ENCODE assay signal across 1 cellular context in genomic region chr3:32077260-32078084, GRCh38.
A peak's percentile ranks its signal among the peaks of the same experiment; 100 is the strongest.
TF ChIP-seq lines count a peak whose summit lies in the region.

No MANE protein-coding gene starts in this region.

TF ChIP-seq in HepG2, 621 proteins besides CTCF, POLR2A, EP300 and RAD21 (continued from another document and continues in another):
- peak; percentile 41; the same call in 1 of the 2 replicates for TF ChIP-seq ZGPAT (CRISPR knock-in tag; IDR thresholded peaks at IDR 0.05)
- 0 out of 2 replicates have a peak, but pooled peaks have one; percentile 40 for TF ChIP-seq DR1 (CRISPR knock-in tag; IDR thresholded peaks at IDR 0.05)
- TF ChIP-seq ZNF777 (CRISPR knock-in tag; IDR thresholded peaks at IDR 0.05), result 0 out of 2 replicates have a peak, but pooled peaks have one; percentile 55
- TF ChIP-seq TFDP2 (CRISPR knock-in tag; IDR thresholded peaks at IDR 0.05), result 0 out of 2 replicates have a peak, but pooled peaks have one; percentile 41
- TF ChIP-seq ZSCAN30 (CRISPR knock-in tag; IDR thresholded peaks at IDR 0.05), result no peak
- TF ChIP-seq ETS1 (CRISPR knock-in tag; IDR thresholded peaks at IDR 0.05), result no peak
- peak; percentile 41 for TF ChIP-seq TEAD3 (CRISPR knock-in tag; optimal IDR thresholded peaks at IDR 0.05; ENCODE audit: borderline replicate concordance)
- TF ChIP-seq KLF16 (CRISPR knock-in tag; IDR thresholded peaks at IDR 0.05), result peak in 1 of 2 experiments; percentile 50; a peak in 1 of 4 replicates
- 0 out of 2 replicates have a peak, but pooled peaks have one; percentile 53 for TF ChIP-seq FOXJ3 (CRISPR knock-in tag; IDR thresholded peaks at IDR 0.05; ENCODE audit: borderline replicate concordance)
- no peak for TF ChIP-seq ARNTL (CRISPR knock-in tag; IDR thresholded peaks at IDR 0.05)
- TF ChIP-seq KDM5A (IDR thresholded peaks at IDR 0.05; ENCODE audit: borderline replicate concordance, low read length), result no peak
- peak; percentile 24; the same call in 1 of the 2 replicates for TF ChIP-seq ZMYM3 (CRISPR knock-in tag; IDR thresholded peaks at IDR 0.05)
- TF ChIP-seq ZNF335 (CRISPR knock-in tag; IDR thresholded peaks at IDR 0.05), result peak; percentile 28; the same call in 1 of the 2 replicates
- TF ChIP-seq ZNF773 (CRISPR knock-in tag; IDR thresholded peaks at IDR 0.05; ENCODE audit: borderline replicate concordance), result no peak
- 0 out of 2 replicates have a peak, but pooled peaks have one; percentile 49 for TF ChIP-seq CREB3 (CRISPR knock-in tag; IDR thresholded peaks at IDR 0.05)
- TF ChIP-seq PHF8 (CRISPR knock-in tag; IDR thresholded peaks at IDR 0.05), result peak; percentile 52
- peak; percentile 77 for TF ChIP-seq POLR2G (IDR thresholded peaks at IDR 0.05; ENCODE audit: low read depth, low read length)
- TF ChIP-seq YEATS4 (CRISPR knock-in tag; IDR thresholded peaks at IDR 0.05; ENCODE audit: borderline replicate concordance), result peak; percentile 68
- TF ChIP-seq BRF2 (CRISPR knock-in tag; IDR thresholded peaks at IDR 0.05), result 0 out of 2 replicates have a peak, but pooled peaks have one; percentile 51
- 0 out of 2 replicates have a peak, but pooled peaks have one; percentile 22 for TF ChIP-seq TOPORS (CRISPR knock-in tag; IDR thresholded peaks at IDR 0.05)
- TF ChIP-seq CSRNP1 (CRISPR knock-in tag; IDR thresholded peaks at IDR 0.05), result peak; percentile 77
- TF ChIP-seq HOXA5 (CRISPR knock-in tag; IDR thresholded peaks at IDR 0.05), result peak; percentile 66; the same call in 1 of the 2 replicates
- 0 out of 2 replicates have a peak, but pooled peaks have one; percentile 25 for TF ChIP-seq ZNF598 (CRISPR knock-in tag; IDR thresholded peaks at IDR 0.05; ENCODE audit: borderline replicate concordance)
- TF ChIP-seq HES4 (CRISPR knock-in tag; IDR thresholded peaks at IDR 0.05; ENCODE audit: borderline replicate concordance), result no peak
- TF ChIP-seq TRIM22 (IDR thresholded peaks at IDR 0.05), result no peak
- 0 out of 2 replicates have a peak, but pooled peaks have one; percentile 49 for TF ChIP-seq ZNF614 (CRISPR knock-in tag; IDR thresholded peaks at IDR 0.05; ENCODE audit: borderline replicate concordance)
- 0 out of 2 replicates have a peak, but pooled peaks have one; percentile 8 for TF ChIP-seq FOXK1 (CRISPR knock-in tag; IDR thresholded peaks at IDR 0.05; ENCODE audit: borderline replicate concordance, low read depth)
- peak; percentile 39; the same call in 1 of the 2 replicates for TF ChIP-seq POLR2AphosphoS5 (IDR thresholded peaks at IDR 0.05; ENCODE audit: low read depth, low read length)
- TF ChIP-seq PAXIP1 (CRISPR knock-in tag; conservative IDR thresholded peaks at IDR 0.05), result peak; percentile 20; the same call in 1 of the 2 replicates
- no peak for TF ChIP-seq ZSCAN31 (CRISPR knock-in tag; IDR thresholded peaks at IDR 0.05; ENCODE audit: low read depth)
- TF ChIP-seq FOXA3 (CRISPR knock-in tag; IDR thresholded peaks at IDR 0.05), result peak; percentile 17; the same call in 1 of the 2 replicates
- peak; percentile 56; the same call in 1 of the 2 replicates for TF ChIP-seq TARDBP (CRISPR knock-in tag; IDR thresholded peaks at IDR 0.05)
- 0 out of 2 replicates have a peak, but pooled peaks have one; percentile 13 for TF ChIP-seq KLF6 (CRISPR knock-in tag; IDR thresholded peaks at IDR 0.05)
- 0 out of 2 replicates have a peak, but pooled peaks have one; percentile 22 for TF ChIP-seq HNRNPL (IDR thresholded peaks at IDR 0.05; ENCODE audit: low read depth, low read length)
- TF ChIP-seq ZBTB7B (CRISPR knock-in tag; IDR thresholded peaks at IDR 0.05), result 0 out of 2 replicates have a peak, but pooled peaks have one; percentile 22
- TF ChIP-seq ZNF292 (CRISPR knock-in tag; IDR thresholded peaks at IDR 0.05; ENCODE audit: borderline replicate concordance, low read depth), result peak; percentile 42; the same call in 1 of the 2 replicates
- 0 out of 2 replicates have a peak, but pooled peaks have one; percentile 21 for TF ChIP-seq ZBTB43 (CRISPR knock-in tag; conservative IDR thresholded peaks at IDR 0.05)
- TF ChIP-seq HNF4G (IDR thresholded peaks at IDR 0.05; ENCODE audit: borderline replicate concordance, low read depth, low read length), result peak; percentile 60; the same call in 1 of the 2 replicates
- TF ChIP-seq HNF4G (CRISPR knock-in tag; IDR thresholded peaks at IDR 0.05; ENCODE audit: borderline replicate concordance, low read depth), result no peak
- no peak for TF ChIP-seq ZNF780A (CRISPR knock-in tag; IDR thresholded peaks at IDR 0.05)
- TF ChIP-seq ZSCAN25 (CRISPR knock-in tag; IDR thresholded peaks at IDR 0.05), result no peak
- TF ChIP-seq ZNF687 (CRISPR knock-in tag; IDR thresholded peaks at IDR 0.05), result peak; percentile 41; the same call in 1 of the 2 replicates
